8 cellular contexts compared by ENCODE assay signal in the genomic region with DNA sequence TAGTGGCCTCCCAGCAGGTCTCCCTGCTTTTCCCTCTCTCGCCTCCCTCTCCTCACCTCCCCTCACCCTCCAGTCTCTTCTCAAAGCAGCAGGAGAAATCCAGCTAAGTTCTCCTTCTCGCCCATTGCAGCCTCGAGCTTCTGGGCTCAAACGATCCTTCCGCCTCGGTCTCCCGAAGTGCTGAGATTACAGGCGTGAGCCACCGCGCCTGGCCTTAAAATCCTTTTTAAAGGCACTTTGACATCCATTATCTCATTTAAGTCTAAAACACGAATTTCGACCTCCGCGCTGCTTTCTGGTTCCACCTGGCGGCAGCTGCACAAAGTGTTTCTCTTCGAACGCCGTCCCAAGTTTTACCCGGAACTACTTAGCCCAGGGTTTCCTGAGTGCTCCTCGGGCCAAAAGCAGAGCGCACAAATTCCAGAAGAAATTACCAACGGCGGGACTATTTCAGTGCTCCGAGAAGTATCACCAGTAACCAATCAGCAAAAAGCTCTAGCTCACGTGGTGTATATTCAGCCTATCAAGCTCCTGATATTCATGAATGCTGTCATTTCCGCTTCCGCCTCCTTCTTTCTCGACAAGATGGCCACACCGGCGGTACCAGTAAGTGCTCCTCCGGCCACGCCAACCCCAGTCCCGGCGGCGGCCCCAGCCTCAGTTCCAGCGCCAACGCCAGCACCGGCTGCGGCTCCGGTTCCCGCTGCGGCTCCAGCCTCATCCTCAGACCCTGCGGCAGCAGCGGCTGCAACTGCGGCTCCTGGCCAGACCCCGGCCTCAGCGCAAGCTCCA. TPM values are rescaled to one million over a fixed set of nuclear protein-coding genes. Genes with fewer than 3 reads are reported as not detected.
DNase-seq lines count a peak whose midpoint lies in the region; ATAC-seq and TF ChIP-seq lines count a peak whose summit lies in the region.

A gene with protein sequence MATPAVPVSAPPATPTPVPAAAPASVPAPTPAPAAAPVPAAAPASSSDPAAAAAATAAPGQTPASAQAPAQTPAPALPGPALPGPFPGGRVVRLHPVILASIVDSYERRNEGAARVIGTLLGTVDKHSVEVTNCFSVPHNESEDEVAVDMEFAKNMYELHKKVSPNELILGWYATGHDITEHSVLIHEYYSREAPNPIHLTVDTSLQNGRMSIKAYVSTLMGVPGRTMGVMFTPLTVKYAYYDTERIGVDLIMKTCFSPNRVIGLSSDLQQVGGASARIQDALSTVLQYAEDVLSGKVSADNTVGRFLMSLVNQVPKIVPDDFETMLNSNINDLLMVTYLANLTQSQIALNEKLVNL (plus strand): TSS at position 570 of the 792 bp plus-strand sequence. CDS start 16 bp downstream, at position 586.

- peaks cover 0 to 2% (median 0%) of the 10 kb centered on the region in 7 donors for H3K9me3 Mint-ChIP-seq in CD14-positive monocyte

- peak within 1 kb of the TSS; percentile 85 to 98 for H3K4me3 Mint-ChIP-seq in CD14-positive monocyte

- peak; percentile 84 for TF ChIP-seq CTCF in CD14-positive monocyte (IDR thresholded peaks at IDR 0.05)
- peak; percentile 83 to 86 for TF ChIP-seq CTCF in left lung (IDR thresholded peaks at IDR 0.05)

- DNase-seq in CD14-positive monocyte (ENCODE audit: low spot score), result peak; percentile 95
- DNase-seq in NCI-H748 treated with DMSO at 0.1 percent for 48 hours (lab: John Stamatoyannopoulos, UW), result peak; percentile 98
- DNase-seq in activated CD4-positive, alpha-beta T cell treated with anti-CD3 and anti-CD28 coated beads, Interleukin-2, amount 50 U/mL, for 24 hours (ENCODE audit: low read depth in 1 of 2, low spot score in 1 of 2), result peak; percentile 58 to 93
- peak; percentile 100 for DNase-seq in dermis blood vessel endothelial cell
- peak; percentile 89 for DNase-seq in left lung
- DNase-seq in stimulated activated CD4-positive, alpha-beta T cell treated with anti-CD3 and anti-CD28 coated beads, Interleukin-2, amount 100 ng/mL, for 48 hours, result peak; percentile 76 to 79

- no peaks in the 10 kb centered on the region for H3K9me3 ChIP-seq in left lung

- H3K27ac Mint-ChIP-seq in CD14-positive monocyte, result peak within 1 kb of the TSS; percentile 87 to 96 (median 91)

- peak within 1 kb of the TSS; percentile 76 to 88 for H3K4me3 ChIP-seq in left lung

- no peaks in the 10 kb centered on the region for H3K27me3 ChIP-seq in left lung

- peaks cover 24% of the 10 kb centered on the region for H3K4me1 Mint-ChIP-seq in CD14-positive monocyte

- peaks cover 0 to 10% (median 0%) of the 10 kb centered on the region in 3 donors for H3K27me3 Mint-ChIP-seq in CD14-positive monocyte (ENCODE audit: low read depth in 3 of 3)

- H3K4me1 ChIP-seq in left lung, result peaks cover 11 to 39% of the 10 kb centered on the region in 2 donors

- peaks cover 22 to 25% of the 10 kb centered on the region in 2 donors for H3K36me3 Mint-ChIP-seq in CD14-positive monocyte

- ATAC-seq in GM19395 (IDR thresholded peaks at IDR 0.05; ENCODE audit: unreplicated experiment) (peak; percentile 95), HG03565 (IDR thresholded peaks at IDR 0.05; ENCODE audit: unreplicated experiment) (peak; percentile 97), left lung (peak; percentile 99)

- peak within 1 kb of the TSS; percentile 56 to 87 for H3K27ac ChIP-seq in left lung

- H3K36me3 ChIP-seq in left lung, result peaks cover 0 to 16% of the 10 kb centered on the region in 2 donors

- intact Hi-C loops in CD14-positive monocyte (cut with micrococcal nuclease) (loop anchor here (5.0 to 10.0 kb wide), 5 partner anchors 95 to 1512 kb away; a partner anchor contains a TSS), left lung (cut with DNase I) (loop anchor here in 1 of 2 donors (2.0 kb wide), 1 partner anchor 92 kb away; no protein-coding TSS in a partner anchor)

RNA-seq across cellular contexts. Expression of the gene that starts here (rescaled TPM):
- 100 to 1,000 TPM; 179 to 243 TPM for polyA plus RNA-seq in CD14-positive monocyte
- total RNA-seq in dermis blood vessel endothelial cell (240 and 255 TPM in 2 replicates), left lung (100 to 1,000 TPM; 153 to 213 TPM)

Comparison
In these comparisons a context has a peak if more than half of its experiments do, and no peak if none do; other contexts are left out.
1. Peak in every context shown above with its lines: DNase-seq, ATAC-seq, H3K4me3 ChIP-seq and H3K27ac ChIP-seq.